Comparison of ENCODE assay signal across 23 cellular contexts in genomic region chr16:49564577-49565224, GRCh38.
DNase-seq lines count a peak whose midpoint lies in the region; ATAC-seq and TF ChIP-seq lines count a peak whose summit lies in the region.
"Had no signal": no experiment of that assay in that cellular context is flagged by ENCODE, and none has a peak within 500 bp of the region (broad histone marks: within the 10 kb centered on the region; RNA-seq: fewer than 3 reads in every experiment).

No MANE protein-coding gene starts in this region.

- H3K27ac ChIP-seq in neural progenitor cell: no peak overlapping the region
- H3K27ac ChIP-seq: cardiac muscle cell, thyroid gland had no signal

- ATAC-seq in GM18505 (IDR thresholded peaks at IDR 0.05; ENCODE audit: unreplicated experiment): no peak
- no peak for ATAC-seq in GM21529 (IDR thresholded peaks at IDR 0.05; ENCODE audit: unreplicated experiment)
- ATAC-seq: activated CD4-positive, alpha-beta T cell treated with anti-CD3 and anti-CD28 coated beads for 36 hours; activated naive CD8-positive, alpha-beta T cell treated with anti-CD3 and anti-CD28 coated beads, Interleukin-2, amount 50 U/mL, for 24 hours; natural killer cell; T-cell had no signal

- H3K4me3 ChIP-seq in choroid plexus epithelial cell (ENCODE audit: low read depth, low read length): no peak overlapping the region
- no peak overlapping the region for H3K4me3 ChIP-seq in neural progenitor cell
- H3K4me3 ChIP-seq: cardiac muscle cell, skin epidermis, thyroid gland had no signal

- H3K27me3 ChIP-seq in neural progenitor cell: no peaks in the 10 kb centered on the region
- H3K27me3 ChIP-seq: cardiac muscle cell, thyroid gland had no signal

- H3K4me3 Mint-ChIP-seq in neural progenitor cell: no peak overlapping the region
- H3K4me3 Mint-ChIP-seq: activated CD4-positive, alpha-beta T cell treated with anti-CD3 and anti-CD28 coated beads for 36 hours; activated naive CD8-positive, alpha-beta T cell treated with anti-CD3 and anti-CD28 coated beads, Interleukin-2, amount 50 U/mL, for 24 hours; CD4-positive, alpha-beta T cell; H9; natural killer cell; T-cell had no signal

- peaks cover 11% of the 10 kb centered on the region for H3F3A ChIP-seq in neural progenitor cell (ENCODE audit: low read depth)

- TF ChIP-seq POLR2A in GM18505 (IDR thresholded peaks at IDR 0.05; ENCODE audit: borderline replicate concordance, extremely low read depth, insufficient read depth, insufficient read length): no peak

- DNase-seq in DMS 273 treated with DMSO at 0.1 percent for 48 hours (lab: John Stamatoyannopoulos, UW) (peak; percentile 92), NCI-H446 treated with DMSO at 0.1 percent for 48 hours (lab: John Stamatoyannopoulos, UW) (peak; percentile 57), choroid plexus epithelial cell (ENCODE audit: low read depth) (peak; percentile 77), neural progenitor cell (ENCODE audit: low spot score) (no peak), ureter (ENCODE audit: low spot score) (no peak)
- no peak for DNase-seq in activated CD8-positive, alpha-beta memory T cell treated with anti-CD3 and anti-CD28 coated beads, Interleukin-2, amount 50 U/mL, for 4 hours
- DNase-seq: activated CD4-positive, alpha-beta T cell treated with anti-CD3 and anti-CD28 coated beads for 36 hours; activated naive CD8-positive, alpha-beta T cell treated with anti-CD3 and anti-CD28 coated beads, Interleukin-2, amount 50 U/mL, for 24 hours; CD4-positive, alpha-beta T cell; DMS79 treated with DMSO at 0.1 percent for 48 hours; H9; kidney; natural killer cell; NCI-H69; posterior cingulate gyrus; SHP77; stimulated activated naive CD4-positive, alpha-beta T cell; T-cell; thyroid gland had no signal

- no peak overlapping the region for H3K9ac ChIP-seq in neural progenitor cell

- H3K4me1 Mint-ChIP-seq in neural progenitor cell: peaks cover 39% of the 10 kb centered on the region
- H3K4me1 Mint-ChIP-seq: activated CD4-positive, alpha-beta T cell treated with anti-CD3 and anti-CD28 coated beads for 36 hours; activated naive CD8-positive, alpha-beta T cell treated with anti-CD3 and anti-CD28 coated beads, Interleukin-2, amount 50 U/mL, for 24 hours; natural killer cell; T-cell had no signal

- H3K36me3 Mint-ChIP-seq in neural progenitor cell: peaks cover 31% of the 10 kb centered on the region
- H3K36me3 Mint-ChIP-seq: natural killer cell, T-cell had no signal

- peak overlapping the region; percentile 28 for H3K4me2 ChIP-seq in neural progenitor cell

- no peaks in the 10 kb centered on the region for H3K9me3 ChIP-seq in neural progenitor cell (ENCODE audit: low read depth)
- H3K9me3 ChIP-seq: thyroid gland had no signal

- H3K9me3 Mint-ChIP-seq in neural progenitor cell: peaks cover 4% of the 10 kb centered on the region
- H3K9me3 Mint-ChIP-seq: activated naive CD8-positive, alpha-beta T cell treated with anti-CD3 and anti-CD28 coated beads, Interleukin-2, amount 50 U/mL, for 24 hours; CD4-positive, alpha-beta T cell; H9; natural killer cell; T-cell had no signal

- peak overlapping the region; percentile 9 for H3K27ac Mint-ChIP-seq in neural progenitor cell
- H3K27ac Mint-ChIP-seq: activated CD4-positive, alpha-beta T cell treated with anti-CD3 and anti-CD28 coated beads for 36 hours; activated naive CD8-positive, alpha-beta T cell treated with anti-CD3 and anti-CD28 coated beads, Interleukin-2, amount 50 U/mL, for 24 hours; CD4-positive, alpha-beta T cell; natural killer cell; T-cell had no signal

- H3K27me3 Mint-ChIP-seq in neural progenitor cell (ENCODE audit: insufficient read depth, low read depth): no peaks in the 10 kb centered on the region
- H3K27me3 Mint-ChIP-seq: activated CD4-positive, alpha-beta T cell treated with anti-CD3 and anti-CD28 coated beads for 36 hours; activated naive CD8-positive, alpha-beta T cell treated with anti-CD3 and anti-CD28 coated beads, Interleukin-2, amount 50 U/mL, for 24 hours; CD4-positive, alpha-beta T cell; T-cell had no signal

- H3K36me3 ChIP-seq in neural progenitor cell: no peaks in the 10 kb centered on the region
- H3K36me3 ChIP-seq: cardiac muscle cell, thyroid gland had no signal

- peaks cover 8% of the 10 kb centered on the region for H4K20me1 ChIP-seq in neural progenitor cell (ENCODE audit: low read depth)

- no peak for TF ChIP-seq CTCF in choroid plexus epithelial cell (conservative IDR thresholded peaks at IDR 0.05; ENCODE audit: low read depth, low read length)
- TF ChIP-seq CTCF in neural progenitor cell (IDR thresholded peaks at IDR 0.05): no peak

- H3K4me1 ChIP-seq in neural progenitor cell: peaks cover 35% of the 10 kb centered on the region
- H3K4me1 ChIP-seq: thyroid gland had no signal

- peaks cover 20% of the 10 kb centered on the region for H3K79me2 ChIP-seq in neural progenitor cell (ENCODE audit: low read depth)

- no peak overlapping the region for H2AFZ ChIP-seq in neural progenitor cell (replicated peaks)

Comparison
In these comparisons a context has a peak if more than half of its experiments do, and no peak if none do; other contexts are left out.
1. DNase-seq: peak in DMS 273 treated with DMSO at 0.1 percent for 48 hours (single experiment), NCI-H446 treated with DMSO at 0.1 percent for 48 hours (single experiment) and choroid plexus epithelial cell (single experiment); none in neural progenitor cell (single experiment), ureter (single experiment) and activated CD8-positive, alpha-beta memory T cell treated with anti-CD3 and anti-CD28 coated beads, Interleukin-2, amount 50 U/mL, for 4 hours (single experiment).